17 cellular contexts compared by ENCODE assay signal in genomic region chr11:80632156-80632555, GRCh38.
DNase-seq lines count a peak whose midpoint lies in the region; ATAC-seq and TF ChIP-seq lines count a peak whose summit lies in the region.
"Had no signal": no experiment of that assay in that cellular context is flagged by ENCODE, and none has a peak within 500 bp of the region (broad histone marks: within the 10 kb centered on the region; RNA-seq: fewer than 3 reads in every experiment).

No MANE protein-coding gene starts in this region.

- H3K4me3 ChIP-seq in OCI-LY3 (ENCODE audit: low read length) (no peak overlapping the region), mesendoderm (ENCODE audit: low read length) (no peak overlapping the region), psoas muscle (no peak overlapping the region)
- H3K4me3 ChIP-seq: BLaER1 had no signal

- intact Hi-C loops in psoas muscle (cut with DNase I): no loop called here

- no peaks in the 10 kb centered on the region for H3K27me3 ChIP-seq in OCI-LY3 (ENCODE audit: low read depth, low read length)
- H3K27me3 ChIP-seq in mesendoderm (ENCODE audit: insufficient read depth, low read length, poor library complexity): no peaks in the 10 kb centered on the region
- H3K27me3 ChIP-seq in psoas muscle (ENCODE audit: insufficient read depth in 3 of 3, low read length in 2 of 3): no peaks in the 10 kb centered on the region
- H3K27me3 ChIP-seq: BLaER1 had no signal

- H2BK15ac ChIP-seq in mesendoderm (replicated peaks; ENCODE audit: low read depth): no peak overlapping the region

- H2AFZ ChIP-seq in OCI-LY3 (ENCODE audit: low read depth, low read length): peak overlapping the region; percentile 5; the same call in 1 of the 2 replicates

- peak overlapping the region; percentile 4; the same call in 1 of the 2 replicates for H3K27ac ChIP-seq in OCI-LY3 (ENCODE audit: low read length)
- no peak overlapping the region for H3K27ac ChIP-seq in mesendoderm (ENCODE audit: low read depth, low read length)
- no peak overlapping the region for H3K27ac ChIP-seq in psoas muscle
- H3K27ac ChIP-seq: BLaER1, HL-60 had no signal

- peak overlapping the region; percentile 43 for H3K27ac Mint-ChIP-seq in progenitor cell of endocrine pancreas
- H3K27ac Mint-ChIP-seq: CD8-positive, alpha-beta T cell; H9; IgD-negative memory B cell had no signal

- DNase-seq in ELF-1 (ENCODE audit: low read depth, low spot score): peak; percentile 10
- peak; percentile 56 for DNase-seq in mesendoderm
- DNase-seq in progenitor cell of endocrine pancreas (ENCODE audit: low spot score, unreplicated experiment): no peak
- DNase-seq in psoas muscle: no peak
- DNase-seq in hepatic stellate cell (ENCODE audit: low spot score): no peak
- DNase-seq: 8988T; Calu3; CD8-positive, alpha-beta T cell; DMS53; DND-41; EL; H9 had no signal

- H3K79me2 ChIP-seq in OCI-LY3 (ENCODE audit: low read length) (no peaks in the 10 kb centered on the region), mesendoderm (ENCODE audit: control insufficient read depth, insufficient read depth, low read length) (no peaks in the 10 kb centered on the region)

- H3K4me2 ChIP-seq in OCI-LY3 (ENCODE audit: low read length) (peak overlapping the region; percentile 53), mesendoderm (ENCODE audit: low read length) (no peak overlapping the region)
- H3K4me2 ChIP-seq: BLaER1 had no signal

- H3K9me3 Mint-ChIP-seq in progenitor cell of endocrine pancreas (ENCODE audit: low read depth): no peaks in the 10 kb centered on the region
- H3K9me3 Mint-ChIP-seq: H9, IgD-negative memory B cell had no signal

- H4K8ac ChIP-seq in mesendoderm (ENCODE audit: low read depth, low read length): no peak overlapping the region

- H3K9me3 ChIP-seq in OCI-LY3 (ENCODE audit: insufficient read depth, low read length) (no peaks in the 10 kb centered on the region), psoas muscle (no peaks in the 10 kb centered on the region)
- H3K9me3 ChIP-seq: BLaER1 had no signal

- H3K36me3 Mint-ChIP-seq in progenitor cell of endocrine pancreas (ENCODE audit: insufficient read depth): no peaks in the 10 kb centered on the region
- H3K36me3 Mint-ChIP-seq: CD8-positive, alpha-beta T cell; IgD-negative memory B cell had no signal

- H4K5ac ChIP-seq in mesendoderm (ENCODE audit: low read length): no peak overlapping the region

- ATAC-seq in psoas muscle: no peak
- ATAC-seq in HG02763 (IDR thresholded peaks at IDR 0.05; ENCODE audit: unreplicated experiment): no peak
- ATAC-seq: CD8-positive, alpha-beta T cell had no signal

- H3K9ac ChIP-seq in OCI-LY3 (ENCODE audit: low read length): no peak overlapping the region
- H3K9ac ChIP-seq in mesendoderm (ENCODE audit: low read length): no peak overlapping the region
- H3K9ac ChIP-seq: BLaER1 had no signal

- H2BK5ac ChIP-seq in mesendoderm (ENCODE audit: low read length): no peak overlapping the region

- peaks cover 25% of the 10 kb centered on the region for H3K4me1 Mint-ChIP-seq in progenitor cell of endocrine pancreas (ENCODE audit: low read depth)
- H3K4me1 Mint-ChIP-seq: IgD-negative memory B cell had no signal

- H3K23ac ChIP-seq in mesendoderm (ENCODE audit: low read length): no peak overlapping the region

- peak overlapping the region; percentile 84 for H3K18ac ChIP-seq in mesendoderm (ENCODE audit: low read length)

- H3K4me1 ChIP-seq in OCI-LY3 (ENCODE audit: low read length) (peaks cover 36% of the 10 kb centered on the region), mesendoderm (ENCODE audit: control insufficient read depth, low read depth, low read length) (no peaks in the 10 kb centered on the region), psoas muscle (no peaks in the 10 kb centered on the region)
- H3K4me1 ChIP-seq: BLaER1 had no signal

- WGBS in mesendoderm (ENCODE audit: extremely low coverage, insufficient coverage, low lambda C conversion rate): no CpG with 5 or more reads among the region's 2 CpGs
- 81 to 100% (median 92%) methylated on average over 2 of the region's 2 CpGs for WGBS in psoas muscle, 3 donors

- H3K36me3 ChIP-seq in OCI-LY3 (replicated peaks; ENCODE audit: low read depth, low read length) (no peaks in the 10 kb centered on the region), mesendoderm (ENCODE audit: control insufficient read depth, insufficient read depth, low read length) (no peaks in the 10 kb centered on the region), psoas muscle (ENCODE audit: insufficient read depth in 1 of 2, low read depth in 1 of 2) (no peaks in the 10 kb centered on the region)
- H3K36me3 ChIP-seq: BLaER1 had no signal

- no peaks in the 10 kb centered on the region for H3K79me1 ChIP-seq in mesendoderm (ENCODE audit: low read length)

- H3K56ac ChIP-seq in mesendoderm (ENCODE audit: low read length): peak overlapping the region; percentile 19

- TF ChIP-seq CTCF in OCI-LY3 (IDR thresholded peaks at IDR 0.05; ENCODE audit: low read depth, low read length): no peak
- no peak for TF ChIP-seq CTCF in progenitor cell of endocrine pancreas (IDR thresholded peaks at IDR 0.05; ENCODE audit: unreplicated experiment)
- TF ChIP-seq CTCF in psoas muscle (IDR thresholded peaks at IDR 0.05): no peak

- H3K27me3 Mint-ChIP-seq in progenitor cell of endocrine pancreas: no peaks in the 10 kb centered on the region
- H3K27me3 Mint-ChIP-seq: IgD-negative memory B cell had no signal

- H3K4ac ChIP-seq in mesendoderm (ENCODE audit: low read depth, low read length): no peak overlapping the region

- no peaks in the 10 kb centered on the region for H4K20me1 ChIP-seq in OCI-LY3 (ENCODE audit: insufficient read depth, low read length)
- H4K20me1 ChIP-seq: BLaER1 had no signal

- H2AK5ac ChIP-seq in mesendoderm (ENCODE audit: low read length): no peak overlapping the region

- H2BK120ac ChIP-seq in mesendoderm (ENCODE audit: low read depth, low read length): no peak overlapping the region

- H3K4me3 Mint-ChIP-seq in progenitor cell of endocrine pancreas (ENCODE audit: low read depth): no peak overlapping the region
- H3K4me3 Mint-ChIP-seq: CD8-positive, alpha-beta T cell; H9; IgD-negative memory B cell had no signal

Comparison
In these comparisons a context has a peak if more than half of its experiments do, and no peak if none do; other contexts are left out.
1. DNase-seq: peak in ELF-1 (single experiment) and mesendoderm (single experiment); none in progenitor cell of endocrine pancreas (single experiment), psoas muscle (0 of 2) and hepatic stellate cell (single experiment).